8 cellular contexts compared by ENCODE assay signal in genomic region chr3:138834359-138835176, GRCh38. TPM values are rescaled to one million over a fixed set of nuclear protein-coding genes. Genes with fewer than 3 reads are reported as not detected.
DNase-seq lines count a peak whose midpoint lies in the region; TF ChIP-seq lines count a peak whose summit lies in the region.

TSS of gene PIK3CB (minus strand) at chr3:138834928. CDS start at chr3:138759343, 75,585 bp downstream.

- H3K79me1 ChIP-seq in trophoblast cell (ENCODE audit: low read length) = peaks cover 11% of the 10 kb centered on the region

- peak within 1 kb of the TSS; percentile 60 for H2BK5ac ChIP-seq in trophoblast cell (ENCODE audit: low read depth, low read length, poor library complexity)

- H3K4me1 ChIP-seq in trophoblast cell (ENCODE audit: control insufficient read depth in 1 of 2, insufficient read depth in 2 of 2, low read length in 2 of 2) = peaks cover 3% of the 10 kb centered on the region in 2 experiments
- peaks cover 0 to 21% (median 3%) of the 10 kb centered on the region in 4 donors for H3K4me1 ChIP-seq in tibial nerve

- H3K27me3 Mint-ChIP-seq in activated naive CD8-positive, alpha-beta T cell = no peaks in the 10 kb centered on the region

- peak within 1 kb of the TSS; percentile 96 for H4K12ac ChIP-seq in trophoblast cell (ENCODE audit: low read depth, low read length)

- H3K36me3 ChIP-seq in trophoblast cell (ENCODE audit: control insufficient read depth in 1 of 2, insufficient read depth in 2 of 2, low read length in 2 of 2) (no peaks in the 10 kb centered on the region), tibial nerve (no peaks in the 10 kb centered on the region)

- peak within 1 kb of the TSS; percentile 60 for H2BK120ac ChIP-seq in trophoblast cell (ENCODE audit: insufficient read depth, low read length, poor library complexity)

- TF ChIP-seq POLR2A in NB4 (IDR thresholded peaks at IDR 0.05; ENCODE audit: extremely low read depth, insufficient read length) (peak; percentile 91), tibial nerve (IDR thresholded peaks at IDR 0.05) (peak; percentile 75 to 84)

- H3K18ac ChIP-seq in trophoblast cell (ENCODE audit: low read length) = peak within 1 kb of the TSS; percentile 89

- CTCF ChIA-PET in HEK293T (lab: Yijun Ruan, JAX) = interaction anchor here (1.7 kb wide), 1 partner anchor 81 kb away, joined by 7 read pairs; no protein-coding TSS in a partner anchor

- H3K36me3 Mint-ChIP-seq in activated naive CD8-positive, alpha-beta T cell = peaks cover 4% of the 10 kb centered on the region

- no peak within 1 kb of the TSS for H3K23ac ChIP-seq in trophoblast cell (ENCODE audit: low read length)

- peak within 1 kb of the TSS; percentile 80 for H2AFZ ChIP-seq in trophoblast cell (ENCODE audit: insufficient read depth, low read length, poor library complexity)

- H3K4me1 Mint-ChIP-seq in activated naive CD8-positive, alpha-beta T cell (ENCODE audit: low read depth) = peaks cover 22% of the 10 kb centered on the region

- H3K4me3 ChIP-seq in GM08714 (ENCODE audit: low read length) (peak within 1 kb of the TSS; percentile 98), NB4 (ENCODE audit: low read depth, low read length) (peak within 1 kb of the TSS; percentile 91), trophoblast cell (ENCODE audit: low read depth, low read length) (peak within 1 kb of the TSS; percentile 89), tibial nerve (peak within 1 kb of the TSS; percentile 80 to 97 (median 88))

- H4K91ac ChIP-seq in trophoblast cell (ENCODE audit: low read depth, low read length) = peak within 1 kb of the TSS; percentile 89

- intact Hi-C loops in head of caudate nucleus (cut with DNase I) = loop anchor here (2.0 to 10.0 kb wide), 3 partner anchors 60 to 222 kb away; no protein-coding TSS in a partner anchor

- peaks cover 14% of the 10 kb centered on the region for H3K79me2 ChIP-seq in trophoblast cell (ENCODE audit: control insufficient read depth, insufficient read depth, low read length, poor library complexity)

- H3K4me3 Mint-ChIP-seq in activated naive CD8-positive, alpha-beta T cell = peak within 1 kb of the TSS; percentile 96

- DNase-seq in HEK293T (ENCODE audit: extremely low spot score) = peak; percentile 89
- peak; percentile 93 for DNase-seq in NB4 (ENCODE audit: low read depth)
- DNase-seq in SKM-1 treated with dmso at 0.1 percent for 144 hours (lab: John Stamatoyannopoulos, UW; ENCODE audit: unreplicated experiment) = peak; percentile 79
- peak; percentile 58 to 96 (median 92) for DNase-seq in head of caudate nucleus
- peak; percentile 82 to 90 for DNase-seq in trophoblast cell
- peak; percentile 61 to 73 for DNase-seq in tibial nerve (ENCODE audit: low spot score in 2 of 2)

- peak within 1 kb of the TSS; percentile 98 for H3K27ac Mint-ChIP-seq in activated naive CD8-positive, alpha-beta T cell

- H3K14ac ChIP-seq in trophoblast cell (ENCODE audit: low read length) = peak within 1 kb of the TSS; percentile 87

- no peaks in the 10 kb centered on the region for H3K27me3 ChIP-seq in trophoblast cell (ENCODE audit: insufficient read depth, low read length)
- no peaks in the 10 kb centered on the region for H3K27me3 ChIP-seq in tibial nerve

- H3K9ac ChIP-seq in trophoblast cell (ENCODE audit: low read length) = peak within 1 kb of the TSS; percentile 95

- no peak within 1 kb of the TSS for H2BK12ac ChIP-seq in trophoblast cell (ENCODE audit: low read length)

- POLR2A ChIA-PET in HEK293T (lab: Yijun Ruan, JAX) = interaction anchor here (1.2 to 2.8 kb wide), 2 partner anchors 16 to 81 kb away, joined by 4 to 11 read pairs; no protein-coding TSS in a partner anchor

- H2AK5ac ChIP-seq in trophoblast cell (ENCODE audit: low read length) = no peak within 1 kb of the TSS

- H3K4ac ChIP-seq in trophoblast cell (ENCODE audit: low read depth, low read length) = peak within 1 kb of the TSS; percentile 59

- TF ChIP-seq CTCF in NB4 (IDR thresholded peaks at IDR 0.05; ENCODE audit: low read depth, low read length) = no peak
- TF ChIP-seq CTCF in tibial nerve (IDR thresholded peaks at IDR 0.05) = peak in 4 of 5 experiments; percentile 5 to 54 (median 36)

- TF ChIP-seq EP300 in tibial nerve (IDR thresholded peaks at IDR 0.05) = peak in 1 of 2 donors; percentile 80

- H3K27ac ChIP-seq in trophoblast cell (ENCODE audit: low read depth, low read length) = peak within 1 kb of the TSS; percentile 93
- H3K27ac ChIP-seq in tibial nerve = peak within 1 kb of the TSS; percentile 82 to 94 (median 91)

- H3K9me3 Mint-ChIP-seq in activated naive CD8-positive, alpha-beta T cell (ENCODE audit: low read depth) = no peaks in the 10 kb centered on the region

- no CpG with 5 or more reads among the region's 100 CpGs for WGBS in trophoblast cell (ENCODE audit: extremely low coverage, insufficient coverage, insufficient read length)
- 0 to 1% methylated on average over 34 to 59 of the region's 100 CpGs for WGBS in tibial nerve, 2 donors

- H3K4me2 ChIP-seq in trophoblast cell (ENCODE audit: low read length) = peak within 1 kb of the TSS; percentile 81

- H3K9me3 ChIP-seq in trophoblast cell (ENCODE audit: insufficient read depth, low read depth, low read length) = no peaks in the 10 kb centered on the region
- peaks cover 0 to 4% (median 0%) of the 10 kb centered on the region in 4 donors for H3K9me3 ChIP-seq in tibial nerve

- peak within 1 kb of the TSS; percentile 91 for H4K8ac ChIP-seq in trophoblast cell (ENCODE audit: low read depth, low read length)

TF ChIP-seq in HEK293T, 16 proteins besides CTCF, POLR2A, EP300 and RAD21:
- TF ChIP-seq FOXM1 (IDR thresholded peaks at IDR 0.05; ENCODE audit: borderline replicate concordance) (peak; percentile 20; the same call in 1 of the 2 replicates), L3MBTL2 (conservative IDR thresholded peaks at IDR 0.05) (no peak), ELF4 (IDR thresholded peaks at IDR 0.05) (0 out of 2 replicates have a peak, but pooled peaks have one; percentile 10), TARDBP (IDR thresholded peaks at IDR 0.05) (no peak), FOXA1 (IDR thresholded peaks at IDR 0.05) (no peak)

RNA-seq across cellular contexts. Expression of gene PIK3CB, which starts in this region (rescaled TPM):
- 27.8 and 28.9 TPM in 2 replicates for polyA plus RNA-seq in trophoblast cell (2013)
- total RNA-seq in tibial nerve = 10 to 100 TPM; 11.2 to 32.1 (median 27.2) TPM

Comparison
In these comparisons a context has a peak if more than half of its experiments do, and no peak if none do; other contexts are left out.
1. Peak in every context shown above with its lines: DNase-seq, H3K4me3 ChIP-seq and H3K27ac ChIP-seq.